17 cellular contexts compared by ENCODE assay signal in genomic region chr10:17101910-17102266, GRCh38. TPM values are rescaled to one million over a fixed set of nuclear protein-coding genes. Genes with fewer than 3 reads are reported as not detected.
DNase-seq lines count a peak whose midpoint lies in the region; ATAC-seq, FAIRE-seq and TF ChIP-seq lines count a peak whose summit lies in the region.
"Had no signal": no experiment of that assay in that cellular context is flagged by ENCODE, and none has a peak within 500 bp of the region (broad histone marks: within the 10 kb centered on the region; RNA-seq: fewer than 3 reads in every experiment).

No MANE protein-coding gene starts in this region.

- ATAC-seq in left lobe of liver (peak; percentile 61), GM18511 (IDR thresholded peaks at IDR 0.05; ENCODE audit: unreplicated experiment) (no peak)

- H3K4me1 Mint-ChIP-seq in astrocyte (ENCODE audit: low read depth, unreplicated experiment): peaks cover 14% of the 10 kb centered on the region

- H3K27ac Mint-ChIP-seq in astrocyte (ENCODE audit: unreplicated experiment): no peak overlapping the region

- H3K27ac ChIP-seq in astrocyte (ENCODE audit: low read depth, low read length) (no peak overlapping the region), thyroid gland (peak overlapping the region in 2 of 3 donors; percentile 22 to 41)
- H3K27ac ChIP-seq: 22Rv1; BLaER1 treated with 17β-estradiol and CSF1 and Interleukin-3, amounts not matched to agents 10 nM and 100 nM had no signal

- no peak for TF ChIP-seq POLR2A in thyroid gland (IDR thresholded peaks at IDR 0.05)

- FAIRE-seq in astrocyte (lab: Jason Lieb, UNC): peak; percentile 26

- H3K9me3 ChIP-seq in astrocyte (ENCODE audit: insufficient read depth, low read depth, low read length) (no peaks in the 10 kb centered on the region), thyroid gland (no peaks in the 10 kb centered on the region)
- H3K9me3 ChIP-seq: BLaER1 treated with 17β-estradiol and CSF1 and Interleukin-3, amounts not matched to agents 10 nM and 100 nM; Peyer's patch had no signal

- H3K4me3 ChIP-seq in astrocyte (ENCODE audit: insufficient read depth, low read depth, low read length) (no peak overlapping the region), thyroid gland (replicated peaks in 1 of 3) (no peak overlapping the region)
- H3K4me3 ChIP-seq: BLaER1 treated with 17β-estradiol and CSF1 and Interleukin-3, amounts not matched to agents 10 nM and 100 nM; Peyer's patch had no signal

- H3K4me3 Mint-ChIP-seq in astrocyte (ENCODE audit: unreplicated experiment): no peak overlapping the region

- H3K27me3 Mint-ChIP-seq in astrocyte (ENCODE audit: low read depth, unreplicated experiment): no peaks in the 10 kb centered on the region

- no peaks in the 10 kb centered on the region for H3K36me3 Mint-ChIP-seq in astrocyte (ENCODE audit: low read depth, unreplicated experiment)

- H3K27me3 ChIP-seq in astrocyte (ENCODE audit: insufficient read depth, low read length): no peaks in the 10 kb centered on the region
- H3K27me3 ChIP-seq in thyroid gland: no peaks in the 10 kb centered on the region
- H3K27me3 ChIP-seq: BLaER1 treated with 17β-estradiol and CSF1 and Interleukin-3, amounts not matched to agents 10 nM and 100 nM; Peyer's patch had no signal

- TF ChIP-seq CTCF in astrocyte (IDR thresholded peaks at IDR 0.05; ENCODE audit: insufficient read depth, low read depth, low read length) (no peak), thyroid gland (IDR thresholded peaks at IDR 0.05) (no peak)

- no peaks in the 10 kb centered on the region for H3K79me2 ChIP-seq in astrocyte (ENCODE audit: insufficient read depth, low read length)

- H3K36me3 ChIP-seq in astrocyte (ENCODE audit: insufficient read depth, low read length) (no peaks in the 10 kb centered on the region), thyroid gland (no peaks in the 10 kb centered on the region)
- H3K36me3 ChIP-seq: BLaER1 treated with 17β-estradiol and CSF1 and Interleukin-3, amounts not matched to agents 10 nM and 100 nM had no signal

- no peaks in the 10 kb centered on the region for H4K20me1 ChIP-seq in astrocyte (ENCODE audit: insufficient read depth, low read length)
- H4K20me1 ChIP-seq: BLaER1 treated with 17β-estradiol and CSF1 and Interleukin-3, amounts not matched to agents 10 nM and 100 nM had no signal

- no peak overlapping the region for H3K9ac ChIP-seq in astrocyte (ENCODE audit: low read length)
- H3K9ac ChIP-seq: BLaER1 treated with 17β-estradiol and CSF1 and Interleukin-3, amounts not matched to agents 10 nM and 100 nM had no signal

- DNase-seq in DMS53 (lab: John Stamatoyannopoulos, UW) (peak; percentile 54), DMS53 treated with DMSO at 0.1 percent for 48 hours (lab: John Stamatoyannopoulos, UW; ENCODE audit: unreplicated experiment) (no peak), astrocyte (ENCODE audit: low read depth) (no peak), left lobe of liver (ENCODE audit: low spot score) (no peak), thyroid gland (no peak), HEK293T (ENCODE audit: extremely low spot score) (no peak), NCI-H69 (lab: John Stamatoyannopoulos, UW) (no peak)
- DNase-seq: DMS153, Karpas-422, NCI-H187 treated with DMSO at 0.1 percent for 48 hours, NCI-H446 treated with DMSO at 0.1 percent for 48 hours, NCI-H774, SIG-M5 had no signal

- no peak overlapping the region for H2AFZ ChIP-seq in astrocyte (ENCODE audit: low read depth, low read length)

- H3K4me1 ChIP-seq in astrocyte (ENCODE audit: insufficient read depth, low read length) (no peaks in the 10 kb centered on the region), thyroid gland (no peaks in the 10 kb centered on the region)
- H3K4me1 ChIP-seq: BLaER1 treated with 17β-estradiol and CSF1 and Interleukin-3, amounts not matched to agents 10 nM and 100 nM; Peyer's patch had no signal

- no peaks in the 10 kb centered on the region for H3K9me3 Mint-ChIP-seq in astrocyte (ENCODE audit: unreplicated experiment)

- intact Hi-C loops in thyroid gland (cut with DNase I): no loop called here

- no peak overlapping the region for H3K4me2 ChIP-seq in astrocyte (ENCODE audit: low read length)
- H3K4me2 ChIP-seq: BLaER1 treated with 17β-estradiol and CSF1 and Interleukin-3, amounts not matched to agents 10 nM and 100 nM had no signal

- CTCF ChIA-PET in HEK293T (lab: Yijun Ruan, JAX): no interaction called here

- POLR2A ChIA-PET in HEK293T (lab: Yijun Ruan, JAX): no interaction called here

TF ChIP-seq in HEK293T, 16 proteins besides CTCF, POLR2A, EP300 and RAD21:
- no peak for TF ChIP-seq PKNOX1 (IDR thresholded peaks at IDR 0.05)
- TF ChIP-seq SP1 (IDR thresholded peaks at IDR 0.05): no peak
- TF ChIP-seq TARDBP (IDR thresholded peaks at IDR 0.05): no peak

RNA-seq across cellular contexts. Expression of gene CUBN, which starts 27.7 kb away (rescaled TPM):
- total RNA-seq in astrocyte: 2.7 and 3.5 TPM in 2 replicates
- total RNA-seq in left lobe of liver: 0.25 TPM
- 10 to 100 TPM; 13.4 to 31.0 (median 19.7) TPM for total RNA-seq in thyroid gland
